In the genomic region with DNA sequence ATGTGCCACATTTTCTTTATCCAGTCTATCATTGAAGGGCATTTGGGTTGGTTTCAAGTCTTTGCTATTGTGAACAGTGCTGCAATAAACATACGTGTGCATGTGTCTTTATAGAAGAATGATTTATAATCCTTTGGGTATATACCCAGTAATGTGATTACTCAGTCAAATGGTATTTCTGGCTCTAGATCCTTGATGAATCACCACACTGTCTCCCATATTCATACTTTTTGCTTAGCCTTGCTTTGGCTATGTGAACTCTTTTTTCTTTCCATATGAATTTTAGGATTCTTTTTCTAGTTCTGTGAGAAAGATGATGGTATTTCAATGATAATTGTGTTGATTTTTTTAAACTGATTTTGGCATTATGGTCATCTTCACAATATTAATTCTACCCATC, we compare ENCODE assay signal across 8 cellular contexts.
DNase-seq lines count a peak whose midpoint lies in the region; FAIRE-seq and TF ChIP-seq lines count a peak whose summit lies in the region.
"Not testable (repeated sequence)": the region's sequence is repeated elsewhere in the genome, so short reads cannot be mapped to it uniquely, and the experiment has no call there.

No MANE protein-coding gene starts in this region.

- DNase-seq in AG09309 (ENCODE audit: low read depth) (peak; percentile 25), HCEC 1CT (peak; percentile 38), M059J (ENCODE audit: low read depth) (peak; percentile 21), adipocyte (ENCODE audit: low read depth) (peak; percentile 56), bronchial epithelial cell (ENCODE audit: low read depth) (peak; percentile 90), fibroblast of pulmonary artery (ENCODE audit: low read depth) (peak; percentile 61), kidney epithelial cell (ENCODE audit: low read depth) (peak; percentile 1), stromal cell of bone marrow (ENCODE audit: low read depth) (peak; percentile 7)

- H3K9ac ChIP-seq in adipocyte (ENCODE audit: low read length): not testable (repeated sequence)

- not testable (repeated sequence) for H3K4me3 ChIP-seq in AG09309 (ENCODE audit: control insufficient read depth, low read depth, low read length); adipocyte (ENCODE audit: low read length); bronchial epithelial cell (ENCODE audit: low read depth, low read length); fibroblast of pulmonary artery (replicated peaks; ENCODE audit: low read depth, low read length); kidney epithelial cell (ENCODE audit: low read depth, low read length)

- not testable (repeated sequence) for H3K36me3 ChIP-seq in adipocyte (ENCODE audit: control insufficient read depth, insufficient read depth, low read length, severe bottlenecking); bronchial epithelial cell (ENCODE audit: control insufficient read depth, insufficient read depth, low read length); kidney epithelial cell (ENCODE audit: control insufficient read depth, insufficient read depth, low read length)

- not testable (repeated sequence) for H3K4me1 ChIP-seq in adipocyte (ENCODE audit: control insufficient read depth, insufficient read depth, low read length)

- not testable (repeated sequence) for FAIRE-seq in bronchial epithelial cell (lab: Jason Lieb, UNC)

- not testable (repeated sequence) for TF ChIP-seq CTCF in AG09309 (IDR thresholded peaks at IDR 0.05; ENCODE audit: control insufficient read depth, insufficient read depth, low read depth, low read length, missing control alignments); bronchial epithelial cell (IDR thresholded peaks at IDR 0.05; ENCODE audit: insufficient read depth, low read length, severe bottlenecking); fibroblast of pulmonary artery (IDR thresholded peaks at IDR 0.05; ENCODE audit: low read length, missing control alignments); kidney epithelial cell (IDR thresholded peaks at IDR 0.05; ENCODE audit: insufficient read depth, low read length, poor library complexity, severe bottlenecking)

- H3K27me3 ChIP-seq in adipocyte (replicated peaks; ENCODE audit: control insufficient read depth, insufficient read depth, low read length); bronchial epithelial cell (ENCODE audit: control insufficient read depth, insufficient read depth, low read length); kidney epithelial cell (ENCODE audit: control insufficient read depth, insufficient read depth, low read length): not testable (repeated sequence)

- H3K9me3 ChIP-seq in adipocyte (ENCODE audit: control insufficient read depth, low read length): peaks cover 12% of the 10 kb centered on the region

Comparison
In these comparisons a context has a peak if more than half of its experiments do, and no peak if none do; other contexts are left out.
1. DNase-seq: peak in every context shown above with its lines; median percentile 90 in bronchial epithelial cell; 61 in fibroblast of pulmonary artery; 56 in adipocyte; 38 in HCEC 1CT; 25 in AG09309; 21 in M059J; 7 in stromal cell of bone marrow; 1 in kidney epithelial cell.